In the genomic region with DNA sequence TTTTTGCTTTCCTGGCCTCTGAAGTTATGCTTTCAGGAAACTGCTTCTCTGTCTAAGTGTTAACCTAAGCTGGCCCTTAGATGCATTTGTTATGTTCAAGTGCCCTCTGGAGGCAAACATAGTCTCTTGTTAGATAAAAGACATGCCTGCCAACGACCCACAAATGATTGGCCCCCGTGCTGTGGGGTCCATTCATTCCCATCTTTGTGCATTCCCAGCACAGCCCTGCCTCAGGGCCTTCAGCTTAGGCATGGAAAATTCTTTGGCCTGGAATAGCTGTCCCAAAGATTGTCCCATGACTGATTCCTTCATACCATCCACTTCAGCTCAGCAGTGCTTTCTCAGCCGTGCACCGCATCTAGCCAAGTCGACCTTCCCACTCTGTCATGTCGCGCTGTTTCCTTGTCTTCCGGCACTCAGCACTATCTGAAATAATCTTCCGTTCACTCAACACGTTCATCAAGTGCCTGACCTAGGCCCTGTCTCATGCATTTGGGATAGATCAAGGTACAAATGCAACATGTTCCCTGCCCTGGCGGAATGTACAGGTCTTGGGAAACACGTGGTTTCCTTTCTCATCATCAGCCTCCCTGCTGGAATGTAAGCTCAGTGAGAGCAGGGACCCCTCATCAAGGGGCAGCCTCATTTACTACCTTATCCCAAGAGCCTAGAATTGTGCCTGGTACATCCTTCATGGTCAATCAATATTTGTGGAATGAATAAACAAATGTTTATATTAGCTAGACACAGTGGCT, we compare ENCODE assay signal across 8 cellular contexts. TPM values are rescaled to one million over a fixed set of nuclear protein-coding genes. Genes with fewer than 3 reads are reported as not detected.
DNase-seq lines count a peak whose midpoint lies in the region; FAIRE-seq and TF ChIP-seq lines count a peak whose summit lies in the region.
"Not testable (repeated sequence)": the region's sequence is repeated elsewhere in the genome, so short reads cannot be mapped to it uniquely, and the experiment has no call there.

No MANE protein-coding gene starts in this region.

- not testable (repeated sequence) for H3K4me3 ChIP-seq in GM12864 (ENCODE audit: low read depth, low read length); WERI-Rb-1 (ENCODE audit: low read depth, low read length); right atrium auricular region

- H3K27ac ChIP-seq in WERI-Rb-1 = not testable (repeated sequence)
- H3K27ac ChIP-seq in right atrium auricular region = peak overlapping the region; percentile 35 to 73

- not testable (repeated sequence) for H3K27me3 ChIP-seq in WERI-Rb-1 (ENCODE audit: insufficient read depth, low read depth, severe bottlenecking); right atrium auricular region

- H3K27me3 Mint-ChIP-seq in chondrocyte (ENCODE audit: low read depth) = not testable (repeated sequence)

- not testable (repeated sequence) for H3K36me3 ChIP-seq in WERI-Rb-1, right atrium auricular region

- H3K27ac Mint-ChIP-seq in chondrocyte (ENCODE audit: unreplicated experiment) = not testable (repeated sequence)

- TF ChIP-seq CTCF in GM12864 (IDR thresholded peaks at IDR 0.05; ENCODE audit: low read depth, low read length, missing control alignments) (peak; percentile 27), chondrocyte (IDR thresholded peaks at IDR 0.05) (peak; percentile 77), right atrium auricular region (IDR thresholded peaks at IDR 0.05) (peak in 1 of 2 donors; percentile 43)
- TF ChIP-seq CTCF in WERI-Rb-1 (IDR thresholded peaks at IDR 0.05; ENCODE audit: low read depth, low read length) = not testable (repeated sequence)

- not testable (repeated sequence) for FAIRE-seq in HTR-8/SVneo (lab: Jason Lieb, UNC)

- not testable (repeated sequence) for H3K9me3 ChIP-seq in WERI-Rb-1 (ENCODE audit: severe bottlenecking); right atrium auricular region

- not testable (repeated sequence) for H3K4me3 Mint-ChIP-seq in chondrocyte (ENCODE audit: unreplicated experiment)

- peak; percentile 60 to 69 for DNase-seq in AML-193 (lab: John Stamatoyannopoulos, UW)
- DNase-seq in GM12864 (ENCODE audit: low read depth); chondrocyte (ENCODE audit: low spot score); right atrium auricular region (ENCODE audit: low spot score): not testable (repeated sequence)
- peak; percentile 23 for DNase-seq in HTR-8/SVneo (ENCODE audit: insufficient read length, low spot score)
- DNase-seq in NCI-H526 (lab: John Stamatoyannopoulos, UW) = peak; percentile 29 to 60
- peak; percentile 8 for DNase-seq in WERI-Rb-1
- peak in 38 of 56 donors; percentile 1 to 81 (median 30) for DNase-seq in nucleus accumbens (lab: John Stamatoyannopoulos, UW)

- not testable (repeated sequence) for H3K4me1 Mint-ChIP-seq in chondrocyte (ENCODE audit: low read depth)

- H3K9me3 Mint-ChIP-seq in chondrocyte (ENCODE audit: low read depth) = not testable (repeated sequence)

- peaks cover 0 to 12% of the 10 kb centered on the region in 2 donors for H3K4me1 ChIP-seq in right atrium auricular region

- H3K36me3 Mint-ChIP-seq in chondrocyte (ENCODE audit: low read depth) = not testable (repeated sequence)

RNA-seq across cellular contexts. Expression of gene NEK3, which starts 42.2 kb away (rescaled TPM):
- 14.6 to 14.8 TPM (median 14.8 TPM) in 3 replicates for total RNA-seq in chondrocyte
- total RNA-seq in right atrium auricular region = 1 to 10 TPM; 4.0 to 9.2 TPM
